Comparison of ENCODE assay signal across 18 cellular contexts in genomic region chr11:2212411-2213251, GRCh38. TPM values are rescaled to one million over a fixed set of nuclear protein-coding genes. Genes with fewer than 3 reads are reported as not detected.
DNase-seq lines count a peak whose midpoint lies in the region; ATAC-seq and TF ChIP-seq lines count a peak whose summit lies in the region.
"Had no signal": no experiment of that assay in that cellular context is flagged by ENCODE, and none has a peak within 500 bp of the region (broad histone marks: within the 10 kb centered on the region; RNA-seq: fewer than 3 reads in every experiment).

No MANE protein-coding gene starts in this region.

- H3K9me3 ChIP-seq in lower lobe of right lung = no peaks in the 10 kb centered on the region

- intact Hi-C loops in lower lobe of right lung (cut with DNase I) = no loop called here

- TF ChIP-seq CTCF in VCaP (conservative IDR thresholded peaks at IDR 0.05) (no peak), lower lobe of right lung (IDR thresholded peaks at IDR 0.05) (no peak)

- H3K27ac ChIP-seq in VCaP (peak overlapping the region; percentile 83), lower lobe of right lung (no peak overlapping the region)

- H3K4me1 ChIP-seq in lower lobe of right lung = no peaks in the 10 kb centered on the region

- peak; percentile 36 for DNase-seq in activated effector memory CD4-positive, alpha-beta T cell treated with anti-CD3 and anti-CD28 coated beads, Interleukin-2, amount 50 U/mL, for 16 hours
- no peak for DNase-seq in activated effector memory CD4-positive, alpha-beta T cell treated with Interleukin-2 at 50 U/mL for 16 hours
- peak; percentile 34 for DNase-seq in lower lobe of right lung
- peak; percentile 19 for DNase-seq in stimulated activated CD8-positive, alpha-beta memory T cell treated with anti-CD3 and anti-CD28 coated beads, Interleukin-4, amount 100 ng/mL, for 48 hours
- DNase-seq in nucleus accumbens (lab: John Stamatoyannopoulos, UW) = no peak
- no peak for DNase-seq in T1000 (lab: John Stamatoyannopoulos, UW)
- DNase-seq in stimulated activated naive CD8-positive, alpha-beta T cell treated with anti-CD3 and anti-CD28 coated beads, Interleukin-15, Interleukin-2, amounts not matched to agents 100 U/mL and 50 U/mL, for 24 hours = no peak
- DNase-seq: activated naive CD4-positive, alpha-beta T cell; Kasumi-1; NCI-H1694; NCI-H510A treated with DMSO at 0.1 percent for 48 hours had no signal

- H3K36me3 ChIP-seq in lower lobe of right lung = no peaks in the 10 kb centered on the region

- ATAC-seq in lower lobe of right lung = no peak
- ATAC-seq in stimulated activated naive CD8-positive, alpha-beta T cell treated with anti-CD3 and anti-CD28 coated beads, Interleukin-15, Interleukin-2, amounts not matched to agents 100 U/mL and 50 U/mL, for 24 hours = no peak
- ATAC-seq: HCT116, Panc1 had no signal

- no peak overlapping the region for H3K4me3 ChIP-seq in lower lobe of right lung
- H3K4me3 ChIP-seq: smooth muscle cell had no signal

- peaks cover 4% of the 10 kb centered on the region for H3K27me3 ChIP-seq in lower lobe of right lung (ENCODE audit: low read depth)

RNA-seq across cellular contexts. Expression of gene TH, which starts 41.0 kb away (rescaled TPM):
- not detected for total RNA-seq in lower lobe of right lung
- total RNA-seq: endothelial cell of umbilical vein; naive thymus-derived CD4-positive, alpha-beta T cell; smooth muscle cell had no signal

RNA-seq across cellular contexts. Expression of gene INS, which starts 51.6 kb away (rescaled TPM):
- total RNA-seq in lower lobe of right lung = not detected
- total RNA-seq: endothelial cell of umbilical vein; naive thymus-derived CD4-positive, alpha-beta T cell; smooth muscle cell; temporal lobe had no signal

RNA-seq across cellular contexts. Expression of gene ASCL2, which starts 57.8 kb away (rescaled TPM):
- total RNA-seq in lower lobe of right lung = 1.7 TPM
- total RNA-seq: endothelial cell of umbilical vein, smooth muscle cell had no signal

Comparison
In these comparisons a context has a peak if more than half of its experiments do, and no peak if none do; other contexts are left out.
1. DNase-seq: peak in activated effector memory CD4-positive, alpha-beta T cell treated with anti-CD3 and anti-CD28 coated beads, Interleukin-2, amount 50 U/mL, for 16 hours (single experiment), lower lobe of right lung (single experiment) and stimulated activated CD8-positive, alpha-beta memory T cell treated with anti-CD3 and anti-CD28 coated beads, Interleukin-4, amount 100 ng/mL, for 48 hours (single experiment); none in activated effector memory CD4-positive, alpha-beta T cell treated with Interleukin-2 at 50 U/mL for 16 hours (single experiment), nucleus accumbens (0 of 56), T1000 (single experiment) and stimulated activated naive CD8-positive, alpha-beta T cell treated with anti-CD3 and anti-CD28 coated beads, Interleukin-15, Interleukin-2, amounts not matched to agents 100 U/mL and 50 U/mL, for 24 hours (single experiment).